2 cellular contexts compared by ENCODE assay signal in genomic region chr16:85563515-85564276, GRCh38.
A peak's percentile ranks its signal among the peaks of the same experiment; 100 is the strongest.
TF ChIP-seq lines count a peak whose summit lies in the region.

No MANE protein-coding gene starts in this region.

TF ChIP-seq in A549, 52 proteins besides CTCF, POLR2A, EP300 and RAD21:
- TF ChIP-seq ZFP36 (IDR thresholded peaks at IDR 0.05; ENCODE audit: borderline replicate concordance, partially characterized antibody) (peak; percentile 98), ELK1 (IDR thresholded peaks at IDR 0.05; ENCODE audit: low read depth, low read length) (no peak)

TF ChIP-seq in endothelial cell of umbilical vein, 7 proteins besides CTCF, POLR2A, EP300 and RAD21 (continued from another document):
- TF ChIP-seq MYC (IDR thresholded peaks at IDR 0.05; ENCODE audit: low read depth, low read length) (no peak), MAX (IDR thresholded peaks at IDR 0.05; ENCODE audit: insufficient read depth, insufficient read length) (peak; percentile 33), FOS (IDR thresholded peaks at IDR 0.05; ENCODE audit: borderline replicate concordance, insufficient read depth, low read length) (no peak), POLR2AphosphoS5 (IDR thresholded peaks at IDR 0.05; ENCODE audit: insufficient read depth, low read depth, low read length) (peak; percentile 78), GATA2 (IDR thresholded peaks at IDR 0.05; ENCODE audit: insufficient read depth, insufficient read length, low read depth, low read length) (peak; percentile 54), JUN (IDR thresholded peaks at IDR 0.05; ENCODE audit: borderline replicate concordance, insufficient read depth, insufficient read length, low read depth) (no peak)
